Comparison of ENCODE assay signal across 15 cellular contexts in the genomic region with DNA sequence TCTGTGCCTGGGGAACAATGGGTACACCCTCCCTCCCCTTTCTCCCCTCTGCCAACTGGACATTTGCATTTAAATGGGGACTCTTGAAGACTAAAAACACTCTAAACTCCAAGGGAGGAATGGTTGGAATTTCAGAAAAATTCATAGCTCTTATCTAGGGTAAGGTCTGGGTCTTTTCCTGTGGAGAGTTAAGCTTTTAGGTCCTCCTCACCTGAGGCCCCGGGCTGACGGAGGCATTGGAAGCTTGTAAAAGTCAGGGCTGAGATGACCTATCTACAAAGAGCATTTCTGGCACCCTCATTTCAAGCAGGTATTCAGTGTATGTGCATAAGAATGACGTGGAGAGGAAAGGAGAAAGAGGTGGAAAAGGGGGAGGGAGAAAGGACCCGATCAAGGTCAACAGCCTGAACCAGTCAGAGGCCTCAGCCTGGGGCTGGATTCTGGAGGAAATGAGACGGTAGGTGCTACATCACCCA.
DNase-seq lines count a peak whose midpoint lies in the region; ATAC-seq lines count a peak whose summit lies in the region.
"Had no signal": no experiment of that assay in that cellular context is flagged by ENCODE, and none has a peak within 500 bp of the region (broad histone marks: within the 10 kb centered on the region; RNA-seq: fewer than 3 reads in every experiment).

No MANE protein-coding gene starts in this region.

- H3K4me1 Mint-ChIP-seq in activated naive CD4-positive, alpha-beta T cell treated with anti-CD3 and anti-CD28 coated beads, Interleukin-2, amount 50 U/mL, for 24 hours = peaks cover 5% of the 10 kb centered on the region
- H3K4me1 Mint-ChIP-seq in stimulated activated effector memory CD8-positive, alpha-beta T cell treated with anti-CD3 and anti-CD28 coated beads, Interleukin-12 subunit alpha, Interleukin-12 subunit beta, amount 100 ng/mL, for 72 hours = peaks cover 41% of the 10 kb centered on the region

- ATAC-seq in activated naive CD4-positive, alpha-beta T cell treated with anti-CD3 and anti-CD28 coated beads, Interleukin-2, amount 50 U/mL, for 72 hours = no peak
- no peak for ATAC-seq in stimulated activated effector memory CD8-positive, alpha-beta T cell treated with anti-CD3 and anti-CD28 coated beads, Interleukin-12 subunit alpha, Interleukin-12 subunit beta, amount 100 ng/mL, for 72 hours
- no peak for ATAC-seq in HG02763 (IDR thresholded peaks at IDR 0.05; ENCODE audit: unreplicated experiment)
- ATAC-seq in GM19395 (IDR thresholded peaks at IDR 0.05; ENCODE audit: unreplicated experiment) = no peak
- ATAC-seq: sciatic nerve had no signal

- H3K36me3 Mint-ChIP-seq in activated naive CD4-positive, alpha-beta T cell treated with anti-CD3 and anti-CD28 coated beads, Interleukin-2, amount 50 U/mL, for 24 hours = peaks cover 2% of the 10 kb centered on the region
- H3K36me3 Mint-ChIP-seq in activated naive CD4-positive, alpha-beta T cell treated with anti-CD3 and anti-CD28 coated beads, Interleukin-2, amount 50 U/mL, for 72 hours = no peaks in the 10 kb centered on the region
- no peaks in the 10 kb centered on the region for H3K36me3 Mint-ChIP-seq in stimulated activated effector memory CD8-positive, alpha-beta T cell treated with anti-CD3 and anti-CD28 coated beads, Interleukin-12 subunit alpha, Interleukin-12 subunit beta, amount 100 ng/mL, for 72 hours

- H3K9me3 Mint-ChIP-seq in activated naive CD4-positive, alpha-beta T cell treated with anti-CD3 and anti-CD28 coated beads, Interleukin-2, amount 50 U/mL, for 24 hours = no peaks in the 10 kb centered on the region
- H3K9me3 Mint-ChIP-seq in activated naive CD4-positive, alpha-beta T cell treated with anti-CD3 and anti-CD28 coated beads, Interleukin-2, amount 50 U/mL, for 72 hours = no peaks in the 10 kb centered on the region
- H3K9me3 Mint-ChIP-seq in stimulated activated effector memory CD8-positive, alpha-beta T cell treated with anti-CD3 and anti-CD28 coated beads, Interleukin-12 subunit alpha, Interleukin-12 subunit beta, amount 100 ng/mL, for 72 hours = no peaks in the 10 kb centered on the region

- H3K27ac Mint-ChIP-seq in activated naive CD4-positive, alpha-beta T cell treated with anti-CD3 and anti-CD28 coated beads, Interleukin-2, amount 50 U/mL, for 24 hours = peak overlapping the region; percentile 24
- H3K27ac Mint-ChIP-seq in activated naive CD4-positive, alpha-beta T cell treated with anti-CD3 and anti-CD28 coated beads, Interleukin-2, amount 50 U/mL, for 72 hours = no peak overlapping the region
- peak overlapping the region; percentile 20 for H3K27ac Mint-ChIP-seq in stimulated activated effector memory CD8-positive, alpha-beta T cell treated with anti-CD3 and anti-CD28 coated beads, Interleukin-12 subunit alpha, Interleukin-12 subunit beta, amount 100 ng/mL, for 72 hours

- H3K27me3 Mint-ChIP-seq in activated naive CD4-positive, alpha-beta T cell treated with anti-CD3 and anti-CD28 coated beads, Interleukin-2, amount 50 U/mL, for 24 hours = no peaks in the 10 kb centered on the region

- no peak overlapping the region for H3K4me3 Mint-ChIP-seq in activated naive CD4-positive, alpha-beta T cell treated with anti-CD3 and anti-CD28 coated beads, Interleukin-2, amount 50 U/mL, for 24 hours
- H3K4me3 Mint-ChIP-seq in stimulated activated effector memory CD8-positive, alpha-beta T cell treated with anti-CD3 and anti-CD28 coated beads, Interleukin-12 subunit alpha, Interleukin-12 subunit beta, amount 100 ng/mL, for 72 hours = no peak overlapping the region

- DNase-seq in activated naive CD4-positive, alpha-beta T cell treated with anti-CD3 and anti-CD28 coated beads, Interleukin-2, amount 50 U/mL, for 72 hours (ENCODE audit: low spot score in 2 of 2) = no peak
- peak; percentile 74 for DNase-seq in astrocyte of the hippocampus (ENCODE audit: low read depth, low spot score)
- DNase-seq in iPS-NIHi11 (ENCODE audit: low spot score) = peak; percentile 61
- DNase-seq in stimulated activated effector memory CD8-positive, alpha-beta T cell treated with anti-CD3 and anti-CD28 coated beads, Interleukin-12 subunit alpha, Interleukin-12 subunit beta, amount 100 ng/mL, for 72 hours (ENCODE audit: low spot score in 2 of 2) = no peak
- no peak for DNase-seq in NCI-H69 (lab: John Stamatoyannopoulos, UW)
- DNase-seq: 8988T; activated CD4-positive, alpha-beta T cell treated with anti-CD3 and anti-CD28 coated beads for 1 hour; activated CD8-positive, alpha-beta memory T cell treated with anti-CD3 and anti-CD28 coated beads, Interleukin-2, amount 50 U/mL, for 48 hours; activated naive CD4-positive, alpha-beta T cell; hypothalamus; NCI-H774 had no signal

Comparison
In these comparisons a context has a peak if more than half of its experiments do, and no peak if none do; other contexts are left out.
1. H3K27ac Mint-ChIP-seq: peak in activated naive CD4-positive, alpha-beta T cell treated with anti-CD3 and anti-CD28 coated beads, Interleukin-2, amount 50 U/mL, for 24 hours (single experiment) and stimulated activated effector memory CD8-positive, alpha-beta T cell treated with anti-CD3 and anti-CD28 coated beads, Interleukin-12 subunit alpha, Interleukin-12 subunit beta, amount 100 ng/mL, for 72 hours (single experiment); none in activated naive CD4-positive, alpha-beta T cell treated with anti-CD3 and anti-CD28 coated beads, Interleukin-2, amount 50 U/mL, for 72 hours (0 of 2).
2. DNase-seq: peak in astrocyte of the hippocampus (single experiment) and iPS-NIHi11 (single experiment); none in activated naive CD4-positive, alpha-beta T cell treated with anti-CD3 and anti-CD28 coated beads, Interleukin-2, amount 50 U/mL, for 72 hours (0 of 2), stimulated activated effector memory CD8-positive, alpha-beta T cell treated with anti-CD3 and anti-CD28 coated beads, Interleukin-12 subunit alpha, Interleukin-12 subunit beta, amount 100 ng/mL, for 72 hours (0 of 2) and NCI-H69 (single experiment).